ENCODE assay signal across 11 cellular contexts in the genomic region with DNA sequence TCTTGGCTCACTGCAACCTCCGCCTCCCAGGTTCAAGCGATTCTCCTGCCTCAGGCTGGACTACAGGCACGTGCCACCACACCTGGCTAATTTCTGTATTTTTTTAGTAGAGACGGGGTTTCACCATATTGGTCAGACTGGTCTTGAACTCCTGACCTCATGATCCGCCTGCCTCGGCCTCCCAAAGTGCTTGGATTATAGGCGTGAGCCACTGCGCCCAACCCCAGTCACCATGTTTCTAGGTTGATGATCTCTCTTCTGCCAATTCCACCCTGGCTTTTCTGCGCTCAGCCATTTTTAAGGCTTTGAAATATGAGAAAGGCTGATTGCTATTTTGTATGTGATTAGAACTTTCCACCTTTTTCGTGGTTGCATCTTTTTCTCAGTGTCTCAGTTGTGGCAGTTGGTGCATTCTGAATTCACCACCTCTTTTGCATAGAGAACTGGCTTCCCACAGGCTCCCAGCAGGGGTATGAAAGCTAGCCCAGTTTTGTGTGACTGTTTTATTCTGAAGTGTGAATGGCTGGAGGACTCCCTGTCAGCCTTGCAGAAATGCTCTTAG. TPM values are rescaled to one million over a fixed set of nuclear protein-coding genes. Genes with fewer than 3 reads are reported as not detected.
A peak's percentile ranks its signal among the peaks of the same experiment; 100 is the strongest.
DNase-seq lines count a peak whose midpoint lies in the region; ATAC-seq, FAIRE-seq and TF ChIP-seq lines count a peak whose summit lies in the region.
"Had no signal": no experiment of that assay in that cellular context is flagged by ENCODE, and none has a peak within 500 bp of the region (broad histone marks: within the 10 kb centered on the region; RNA-seq: fewer than 3 reads in every experiment).

No MANE protein-coding gene starts in this region.

- H3K4me3 ChIP-seq in H1 (ENCODE audit: extremely low read depth in 1 of 4, insufficient read depth in 2 of 4, low read depth in 3 of 4, low read length in 4 of 4) (no peak overlapping the region), mammary epithelial cell (replicated peaks in 1 of 3; ENCODE audit: insufficient read depth in 1 of 3, low read depth in 2 of 3, low read length in 3 of 3) (no peak overlapping the region)

- no peak overlapping the region for H3K4ac ChIP-seq in H1 (replicated peaks; ENCODE audit: insufficient read length, low read depth, low read length)

- no peaks in the 10 kb centered on the region for H3K23me2 ChIP-seq in H1 (ENCODE audit: low read depth, low read length)

- no peaks in the 10 kb centered on the region; a peak in 1 of 7 replicates for H3K27me3 ChIP-seq in H1 (replicated peaks in 1 of 4; ENCODE audit: control insufficient read depth in 3 of 4, extremely low read depth in 1 of 4, insufficient read depth in 3 of 4, low read length in 3 of 4)
- H3K27me3 ChIP-seq in mammary epithelial cell (ENCODE audit: insufficient read depth, low read length), result no peaks in the 10 kb centered on the region

- dilution Hi-C loops in mammary epithelial cell (cut with HindIII; ENCODE audit: low sequenced_read_pairs), result no loop called here

- 0 out of 2 replicates have a peak overlapping the region, but pooled peaks have one; percentile 74 for H2BK20ac ChIP-seq in H1 (ENCODE audit: low read length)

- no peak overlapping the region for H3K9ac ChIP-seq in H1 (replicated peaks in 1 of 4; ENCODE audit: extremely low read depth in 1 of 4, low read depth in 3 of 4, low read length in 3 of 4)
- H3K9ac ChIP-seq in mammary epithelial cell (ENCODE audit: insufficient read depth, low read length), result no peak overlapping the region

- H3K4me2 ChIP-seq in H1 (ENCODE audit: insufficient read depth in 1 of 2, low read depth in 2 of 2, low read length in 2 of 2), result no peak overlapping the region
- no peak overlapping the region for H3K4me2 ChIP-seq in mammary epithelial cell (ENCODE audit: insufficient read depth, low read depth, low read length)

- TF ChIP-seq RAD21 in H1 (IDR thresholded peaks at IDR 0.05 in 1 of 2, conservative IDR thresholded peaks at IDR 0.05 in 1 of 2; ENCODE audit: low read depth in 2 of 2, low read length in 2 of 2), result no peak

- H2BK120ac ChIP-seq in H1 (replicated peaks; ENCODE audit: low read depth, low read length), result no peak overlapping the region

- POLR2A ChIA-PET in H1 (lab: Charles Lee; ENCODE audit: partially characterized antibody), result no interaction called here

- peak; percentile 42 for FAIRE-seq in H1 (lab: Jason Lieb, UNC)

- peak; percentile 62 for ATAC-seq in HG03354 (IDR thresholded peaks at IDR 0.05; ENCODE audit: poor library complexity, severe bottlenecking, unreplicated experiment)
- ATAC-seq: SK-N-SH treated with all-trans-retinoic acid at 6 μM for 48 hours had no signal

- WGBS in H1 (ENCODE audit: extremely low coverage in 1 of 2, insufficient coverage in 1 of 2, insufficient read length in 1 of 2, insufficient replicate concordance in 2 of 2, low coverage in 1 of 2, low lambda C conversion rate in 2 of 2, missing lambda C conversion rate in 1 of 2), 2 experiments, result 75% methylated on average over 7 of the region's 10 CpGs; no CpG with 5 or more reads in 1 of the 2 experiments
- 79% methylated on average over 10 of the region's 10 CpGs for WGBS in mammary epithelial cell (ENCODE audit: low coverage, missing lambda C conversion rate)

- DNase-seq in T-helper 2 cell treated with Interferon-gamma antibody and Interleukin-4, amounts not matched to agents 5 μg/mL and 100 μg/mL, for 36 hours (ENCODE audit: low spot score), result peak; percentile 36
- DNase-seq in T-helper 2 cell, result no peak
- DNase-seq in GM20000 (ENCODE audit: low spot score), result peak; percentile 59
- DNase-seq in H1 (ENCODE audit: low read depth in 1 of 2, low spot score in 2 of 2), result peak in 1 of 2 experiments; percentile 48
- DNase-seq in activated effector memory CD4-positive, alpha-beta T cell treated with Interleukin-2 at 50 U/mL for 16 hours, result no peak
- DNase-seq in DMS79 treated with DMSO at 0.1 percent for 48 hours (lab: John Stamatoyannopoulos, UW), result no peak
- no peak for DNase-seq in mammary epithelial cell
- DNase-seq: kidney glomerular epithelial cell, NCI-H1436 treated with DMSO at 0.1 percent for 48 hours had no signal

- no peaks in the 10 kb centered on the region for H3K79me1 ChIP-seq in H1 (ENCODE audit: low read depth, low read length)

- H4K20me1 ChIP-seq in H1 (replicated peaks in 1 of 2; ENCODE audit: control insufficient read depth in 1 of 2, insufficient read depth in 2 of 2, low read length in 2 of 2) (no peaks in the 10 kb centered on the region), mammary epithelial cell (ENCODE audit: insufficient read depth, low read length) (no peaks in the 10 kb centered on the region)

- no peak overlapping the region for H3K14ac ChIP-seq in H1 (ENCODE audit: insufficient read length)

- H4K8ac ChIP-seq in H1 (ENCODE audit: extremely low read depth, insufficient read depth, low read length), result no peak overlapping the region

- H4K91ac ChIP-seq in H1 (replicated peaks; ENCODE audit: insufficient read length, low read length), result no peak overlapping the region

- peaks cover 0 to 5% (median 2%) of the 10 kb centered on the region in 4 experiments; a peak in 2 of 7 replicates for H3K4me1 ChIP-seq in H1 (replicated peaks in 1 of 4; ENCODE audit: control insufficient read depth in 3 of 4, insufficient read depth in 4 of 4, low read length in 3 of 4)
- no peaks in the 10 kb centered on the region for H3K4me1 ChIP-seq in mammary epithelial cell (ENCODE audit: insufficient read depth, low read length)

- no peak overlapping the region for H3K18ac ChIP-seq in H1 (ENCODE audit: extremely low read depth, low read length)

- H3K79me2 ChIP-seq in H1 (ENCODE audit: control insufficient read depth in 1 of 2, insufficient read depth in 2 of 2, low read length in 2 of 2), result no peaks in the 10 kb centered on the region
- no peaks in the 10 kb centered on the region for H3K79me2 ChIP-seq in mammary epithelial cell (ENCODE audit: insufficient read depth, low read length)

- H2AFZ ChIP-seq in H1 (ENCODE audit: low read length), result no peak overlapping the region
- H2AFZ ChIP-seq in mammary epithelial cell (ENCODE audit: low read depth, low read length), result no peak overlapping the region

- CTCF ChIA-PET in H1 (lab: Charles Lee; ENCODE audit: partially characterized antibody) (interaction anchor here (0.6 to 1.9 kb wide), 3 partner anchors 16 to 131 kb away, joined by 3 to 9 read pairs (median 3); partner anchors contain the start of gene CEACAM1), mammary epithelial cell (lab: Charles Lee; ENCODE audit: low non-redundant PET) (no interaction called here)

- H3K27me3 Mint-ChIP-seq in T-helper 2 cell treated with Interferon-gamma antibody and Interleukin-4, amounts not matched to agents 5 μg/mL and 100 μg/mL, for 36 hours (ENCODE audit: low read depth), result no peaks in the 10 kb centered on the region

- TF ChIP-seq POLR2A in H1 (IDR thresholded peaks at IDR 0.05; ENCODE audit: control extremely low read depth in 1 of 2, low read depth in 2 of 2, low read length in 2 of 2), result no peak

- peaks cover 27% of the 10 kb centered on the region for H3K4me1 Mint-ChIP-seq in T-helper 2 cell treated with Interferon-gamma antibody and Interleukin-4, amounts not matched to agents 5 μg/mL and 100 μg/mL, for 36 hours (ENCODE audit: low read depth)

- BruUV-seq in mammary epithelial cell (replicated peaks; lab: Mats Ljungman, UMichigan), result no TSS peak

- no peaks in the 10 kb centered on the region for H3K9me3 Mint-ChIP-seq in T-helper 2 cell treated with Interferon-gamma antibody and Interleukin-4, amounts not matched to agents 5 μg/mL and 100 μg/mL, for 36 hours

- no peak overlapping the region for H4K5ac ChIP-seq in H1 (ENCODE audit: insufficient read length, low read depth, low read length)

- TF ChIP-seq EP300 in H1 (IDR thresholded peaks at IDR 0.05; ENCODE audit: borderline replicate concordance in 1 of 2, low read depth in 2 of 2, low read length in 2 of 2), result no peak

- H3K27ac Mint-ChIP-seq in T-helper 2 cell treated with Interferon-gamma antibody and Interleukin-4, amounts not matched to agents 5 μg/mL and 100 μg/mL, for 36 hours, result peak overlapping the region; percentile 23

- H3K36me3 ChIP-seq in H1 (ENCODE audit: control insufficient read depth in 2 of 4, insufficient read depth in 4 of 4, low read length in 3 of 4) (no peaks in the 10 kb centered on the region), mammary epithelial cell (ENCODE audit: insufficient read depth, low read length) (no peaks in the 10 kb centered on the region)

- H3K4me3 Mint-ChIP-seq in T-helper 2 cell treated with Interferon-gamma antibody and Interleukin-4, amounts not matched to agents 5 μg/mL and 100 μg/mL, for 36 hours, result peak overlapping the region; percentile 4

- in situ Hi-C loops in mammary epithelial cell (cut with MboI; ENCODE audit: low sequenced_read_pairs in 2 of 2), result no loop called here

- no peak overlapping the region for H2AK5ac ChIP-seq in H1 (ENCODE audit: low read depth, low read length)

- no peak overlapping the region for H3K27ac ChIP-seq in H1 (ENCODE audit: low read depth, low read length)
- no peak overlapping the region for H3K27ac ChIP-seq in mammary epithelial cell (ENCODE audit: insufficient read depth, low read depth, low read length)

- no peaks in the 10 kb centered on the region for H3K9me3 ChIP-seq in H1 (ENCODE audit: insufficient read depth in 2 of 2, low read depth in 1 of 2, low read length in 1 of 2)
- no peaks in the 10 kb centered on the region for H3K9me3 ChIP-seq in mammary epithelial cell (replicated peaks; ENCODE audit: insufficient read depth, low read length)

- no peak overlapping the region for H3K23ac ChIP-seq in H1 (ENCODE audit: insufficient read length)

- H2BK12ac ChIP-seq in H1 (ENCODE audit: low read depth, low read length), result no peak overlapping the region

- H2BK5ac ChIP-seq in H1 (ENCODE audit: low read depth, low read length), result no peak overlapping the region

- intact Hi-C loops in mammary epithelial cell (cut with micrococcal nuclease), result no loop called here

- no peak overlapping the region for H3K56ac ChIP-seq in H1 (replicated peaks; ENCODE audit: insufficient read length, low read depth, low read length)

- no peak overlapping the region for H2BK15ac ChIP-seq in H1 (ENCODE audit: low read length)

- peaks cover 54% of the 10 kb centered on the region for H3K36me3 Mint-ChIP-seq in T-helper 2 cell treated with Interferon-gamma antibody and Interleukin-4, amounts not matched to agents 5 μg/mL and 100 μg/mL, for 36 hours (ENCODE audit: low read depth)

- TF ChIP-seq CTCF in GM20000 (IDR thresholded peaks at IDR 0.05; ENCODE audit: extremely low read depth, missing control alignments), result no peak
- TF ChIP-seq CTCF in H1 (IDR thresholded peaks at IDR 0.05; ENCODE audit: control extremely low read depth in 1 of 3, insufficient read depth in 1 of 3, low read depth in 1 of 3, low read length in 3 of 3), result no peak
- TF ChIP-seq CTCF in mammary epithelial cell (conservative IDR thresholded peaks at IDR 0.05 in 1 of 2, IDR thresholded peaks at IDR 0.05 in 1 of 2; ENCODE audit: extremely low read depth in 1 of 2, insufficient read depth in 1 of 2, low read depth in 1 of 2, low read length in 2 of 2), result no peak

RNA-seq across cellular contexts. Expression of gene CEACAM1, which starts 15.5 kb away (rescaled TPM):
- total RNA-seq in H1 (2021; fragmentation: NEBNext Ultra II Directional; extraction: Animal tissue kit (Norgen Biotek cat#: 25700)), result 1.8 and 2.0 TPM in 2 replicates
- polyA plus RNA-seq in H1 (2011; rRNA removed) (2.0 and 3.6 TPM in 2 replicates), mammary epithelial cell (10.3 TPM)
- 3.3 TPM for polyA plus RNA-seq in H1 (2011; cell fraction: cytosol; rRNA removed)
- 4.8 TPM for polyA plus RNA-seq in H1 (2011; cell fraction: nucleus; rRNA removed)
- 1.4 to 4.3 TPM (median 1.9 TPM) in 4 replicates for polyA plus RNA-seq in H1 (2012, experiment 1 of 2)
- 0.51 TPM for polyA plus RNA-seq in H1 (2012, experiment 2 of 2)
- 3.7 TPM for polyA plus RNA-seq in H1 (2013, experiment 1 of 2)
- 3.3 TPM for polyA plus RNA-seq in H1 (2013, experiment 2 of 2)
- polyA minus RNA-seq in H1 (2011; rRNA and poly(A)+ RNA removed), result 2.5 and 5.5 TPM in 2 replicates
- polyA minus RNA-seq in H1 (2011; cell fraction: cytosol; rRNA and poly(A)+ RNA removed), result 2.0 TPM
- 2.4 TPM for polyA minus RNA-seq in H1 (2011; cell fraction: nucleus; rRNA and poly(A)+ RNA removed)
- 1 to 10 TPM; 1.8 to 3.6 TPM for total RNA-seq in mammary epithelial cell
- 19.3 TPM for polyA minus RNA-seq in mammary epithelial cell

Comparison
In these comparisons a context has a peak if more than half of its experiments do, and no peak if none do; other contexts are left out.
1. DNase-seq: peak in T-helper 2 cell treated with Interferon-gamma antibody and Interleukin-4, amounts not matched to agents 5 μg/mL and 100 μg/mL, for 36 hours (single experiment) and GM20000 (single experiment); none in T-helper 2 cell (0 of 5), activated effector memory CD4-positive, alpha-beta T cell treated with Interleukin-2 at 50 U/mL for 16 hours (single experiment), DMS79 treated with DMSO at 0.1 percent for 48 hours (single experiment) and mammary epithelial cell (single experiment).